In the genomic region with DNA sequence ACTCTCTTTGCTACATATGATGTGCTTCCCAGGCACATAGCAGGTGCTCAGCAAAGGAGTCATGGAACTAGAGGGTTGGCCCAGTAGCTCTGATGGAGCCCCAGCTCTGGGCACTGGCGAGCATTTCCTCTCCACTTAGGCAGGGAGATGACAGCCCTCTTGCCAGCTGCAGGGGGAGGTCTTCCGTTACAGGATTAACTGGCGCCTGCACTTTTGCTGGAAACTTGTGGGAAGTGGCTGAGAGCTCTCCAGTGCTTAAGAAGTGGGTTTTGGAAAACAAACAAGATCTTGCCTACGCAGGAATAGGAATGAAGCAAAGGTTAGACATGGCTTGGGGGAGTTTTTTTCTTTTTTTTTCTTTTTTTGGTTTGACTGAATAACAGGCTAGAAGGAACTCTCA, we compare ENCODE assay signal across 12 cellular contexts.
DNase-seq lines count a peak whose midpoint lies in the region; ATAC-seq and TF ChIP-seq lines count a peak whose summit lies in the region.
"Had no signal": no experiment of that assay in that cellular context is flagged by ENCODE, and none has a peak within 500 bp of the region (broad histone marks: within the 10 kb centered on the region; RNA-seq: fewer than 3 reads in every experiment).

No MANE protein-coding gene starts in this region.

- H4K20me1 ChIP-seq in PC-3 (ENCODE audit: low read length) = no peaks in the 10 kb centered on the region

- no peaks in the 10 kb centered on the region for H3K9me2 ChIP-seq in PC-3 (replicated peaks; ENCODE audit: low read length)

- H3K79me2 ChIP-seq in PC-3 (ENCODE audit: low read length) = peaks cover 29% of the 10 kb centered on the region

- ATAC-seq in lung (ENCODE audit: insufficient read depth, low FRiP score) = no peak
- ATAC-seq in HG03159 (IDR thresholded peaks at IDR 0.05; ENCODE audit: unreplicated experiment) = no peak
- no peak for ATAC-seq in PC-3

- CTCF ChIA-PET in AG04450 (lab: Charles Lee) (interaction anchor here (0.7 to 2.1 kb wide), 3 partner anchors 9 to 51 kb away, joined by 3 to 5 read pairs (median 3); no protein-coding TSS in a partner anchor), PC-3 (lab: Charles Lee) (no interaction called here)

- H3K27ac ChIP-seq in AG04450 (ENCODE audit: low read depth, low read length) (peak overlapping the region; percentile 73), lung (ENCODE audit: low read depth in 1 of 2, low read length in 1 of 2) (peak overlapping the region; percentile 36 to 78), PC-3 (ENCODE audit: low read length) (no peak overlapping the region)
- H3K27ac ChIP-seq: BLaER1 treated with 17β-estradiol and CSF1 and Interleukin-3, amounts not matched to agents 10 nM and 100 nM; KMS-11 had no signal

- H3K4me1 ChIP-seq in lung (ENCODE audit: control insufficient read depth in 2 of 2, insufficient read depth in 2 of 2, low read length in 2 of 2) (peaks cover 22 to 27% of the 10 kb centered on the region in 2 donors), PC-3 (ENCODE audit: insufficient read depth, low read length) (peaks cover 39% of the 10 kb centered on the region)
- H3K4me1 ChIP-seq: prostate gland had no signal

- BruUV-seq in PC-3 (replicated peaks; lab: Mats Ljungman, UMichigan) = no TSS peak

- POLR2A ChIA-PET in AG04450 (lab: Yijun Ruan, JAX) (interaction anchor here (0.9 kb wide), 1 partner anchor 22 kb away, joined by 3 read pairs; no protein-coding TSS in a partner anchor), PC-3 (lab: Charles Lee; ENCODE audit: unreplicated experiment) (no interaction called here)

- no peak overlapping the region for H3K9ac ChIP-seq in PC-3 (ENCODE audit: low read length)
- H3K9ac ChIP-seq: BLaER1 treated with 17β-estradiol and CSF1 and Interleukin-3, amounts not matched to agents 10 nM and 100 nM; KMS-11 had no signal

- no peak overlapping the region for H3K4me2 ChIP-seq in PC-3 (ENCODE audit: low read length)
- H3K4me2 ChIP-seq: KMS-11 had no signal

- peak; percentile 16; the same call in 1 of the 2 replicates for TF ChIP-seq CTCF in AG04450 (IDR thresholded peaks at IDR 0.05; ENCODE audit: low read depth, low read length)
- TF ChIP-seq CTCF in lung (IDR thresholded peaks at IDR 0.05; ENCODE audit: control extremely low read depth, extremely low read depth) = no peak
- no peak for TF ChIP-seq CTCF in PC-3 (conservative IDR thresholded peaks at IDR 0.05; ENCODE audit: low read depth, low read length)

- no peak overlapping the region for H3K4me3 ChIP-seq in AG04450 (ENCODE audit: low read depth, low read length)
- no peak overlapping the region for H3K4me3 ChIP-seq in lung
- H3K4me3 ChIP-seq in PC-3 (ENCODE audit: low read length) = no peak overlapping the region
- H3K4me3 ChIP-seq: BLaER1 treated with 17β-estradiol and CSF1 and Interleukin-3, amounts not matched to agents 10 nM and 100 nM; prostate gland had no signal

- no peaks in the 10 kb centered on the region for H3F3A ChIP-seq in PC-3 (ENCODE audit: low read length, unreplicated experiment)

- WGBS in lung, 2 donors = 57 to 68% methylated on average over 4 of the region's 4 CpGs

- H3K36me3 ChIP-seq in lung (ENCODE audit: control insufficient read depth in 2 of 2, insufficient read depth in 2 of 2, low read length in 2 of 2) = no peaks in the 10 kb centered on the region
- H3K36me3 ChIP-seq in PC-3 (ENCODE audit: low read depth, low read length) = peaks cover 33% of the 10 kb centered on the region; the same call in 1 of the 2 replicates
- H3K36me3 ChIP-seq: prostate gland had no signal

- H2AFZ ChIP-seq in PC-3 (ENCODE audit: low read length) = no peak overlapping the region

- no peak for DNase-seq in AG04450 (ENCODE audit: low read depth, low spot score)
- DNase-seq in NCI-H1092 treated with DMSO at 0.1 percent for 48 hours (lab: John Stamatoyannopoulos, UW) = peak; percentile 33
- DNase-seq in amniotic stem cell (lab: John Stamatoyannopoulos, UW) = peak; percentile 54
- peak; percentile 79 for DNase-seq in lung (ENCODE audit: low spot score)
- no peak for DNase-seq in NCI-H2081 (lab: John Stamatoyannopoulos, UW)
- DNase-seq in stimulated activated CD4-positive, alpha-beta T cell treated with anti-CD3 and anti-CD28 coated beads, Interleukin-4, amount 100 ng/mL, for 4 hours = no peak
- DNase-seq in PC-3 = no peak
- DNase-seq: activated naive CD8-positive, alpha-beta T cell treated with anti-CD3 and anti-CD28 coated beads, Interleukin-2, amount 10 ng/mL, durations not matched to agents 7 days and 5 days had no signal

- H3K27me3 ChIP-seq in AG04450 (ENCODE audit: control insufficient read depth, insufficient read depth, low read length) = no peaks in the 10 kb centered on the region
- no peaks in the 10 kb centered on the region for H3K27me3 ChIP-seq in lung (ENCODE audit: control insufficient read depth, insufficient read depth)
- no peaks in the 10 kb centered on the region for H3K27me3 ChIP-seq in PC-3 (ENCODE audit: low read length)
- H3K27me3 ChIP-seq: BLaER1 treated with 17β-estradiol and CSF1 and Interleukin-3, amounts not matched to agents 10 nM and 100 nM had no signal

- no peaks in the 10 kb centered on the region for H3K9me3 ChIP-seq in AG04450 (ENCODE audit: control insufficient read depth, insufficient read depth, low read length)
- no peaks in the 10 kb centered on the region for H3K9me3 ChIP-seq in lung (ENCODE audit: control insufficient read depth in 2 of 2, insufficient read depth in 1 of 2, low read length in 1 of 2)
- no peaks in the 10 kb centered on the region for H3K9me3 ChIP-seq in PC-3 (ENCODE audit: low read length)
- H3K9me3 ChIP-seq: BLaER1 treated with 17β-estradiol and CSF1 and Interleukin-3, amounts not matched to agents 10 nM and 100 nM; prostate gland had no signal

- intact Hi-C loops in PC-3 (cut with micrococcal nuclease) = no loop called here

Comparison
In these comparisons a context has a peak if more than half of its experiments do, and no peak if none do; other contexts are left out.
1. DNase-seq: peak in NCI-H1092 treated with DMSO at 0.1 percent for 48 hours (single experiment), amniotic stem cell (single experiment) and lung (single experiment); none in AG04450 (single experiment), NCI-H2081 (0 of 2), stimulated activated CD4-positive, alpha-beta T cell treated with anti-CD3 and anti-CD28 coated beads, Interleukin-4, amount 100 ng/mL, for 4 hours (0 of 2) and PC-3 (single experiment).